Comparison of ENCODE assay signal across 10 cellular contexts in genomic region chr7:118080947-118081346, GRCh38.
DNase-seq lines count a peak whose midpoint lies in the region; ATAC-seq and TF ChIP-seq lines count a peak whose summit lies in the region.
"Had no signal": no experiment of that assay in that cellular context is flagged by ENCODE, and none has a peak within 500 bp of the region (broad histone marks: within the 10 kb centered on the region; RNA-seq: fewer than 3 reads in every experiment).

No MANE protein-coding gene starts in this region.

- H3K9me3 Mint-ChIP-seq in T-helper 2 cell treated with Interferon-gamma antibody and Interleukin-4, amounts not matched to agents 5 μg/mL and 100 μg/mL, for 36 hours, result no peaks in the 10 kb centered on the region

- no peak for TF ChIP-seq CTCF in fibroblast of the aortic adventitia (IDR thresholded peaks at IDR 0.05; ENCODE audit: insufficient read depth, low read length)

- no peaks in the 10 kb centered on the region for H3K36me3 Mint-ChIP-seq in T-helper 2 cell treated with Interferon-gamma antibody and Interleukin-4, amounts not matched to agents 5 μg/mL and 100 μg/mL, for 36 hours (ENCODE audit: low read depth)

- DNase-seq in activated T-cell treated with anti-CD3 and anti-CD28 coated beads for 24 hours (ENCODE audit: low read depth) (peak; percentile 42), fibroblast of the aortic adventitia (ENCODE audit: low read depth) (peak; percentile 46), stromal cell of bone marrow (ENCODE audit: low read depth) (peak; percentile 21), NCI-H1436 treated with DMSO at 0.1 percent for 48 hours (lab: John Stamatoyannopoulos, UW) (no peak), NCI-H1694 treated with DMSO at 0.1 percent for 48 hours (lab: John Stamatoyannopoulos, UW) (no peak)
- no peak for DNase-seq in activated T-cell treated with anti-CD3 and anti-CD28 coated beads, Interleukin-2, amount 50 U/mL, for 1 hour
- peak; percentile 58 for DNase-seq in T-helper 2 cell treated with Interferon-gamma antibody and Interleukin-4, amounts not matched to agents 5 μg/mL and 100 μg/mL, for 36 hours (ENCODE audit: low spot score)

- ATAC-seq in HG03066 (IDR thresholded peaks at IDR 0.05; ENCODE audit: low read depth, unreplicated experiment), result peak; percentile 84

- peak overlapping the region; percentile 27 for H3K4me3 Mint-ChIP-seq in T-helper 2 cell treated with Interferon-gamma antibody and Interleukin-4, amounts not matched to agents 5 μg/mL and 100 μg/mL, for 36 hours

- peaks cover 13% of the 10 kb centered on the region for H3K4me1 Mint-ChIP-seq in T-helper 2 cell treated with Interferon-gamma antibody and Interleukin-4, amounts not matched to agents 5 μg/mL and 100 μg/mL, for 36 hours (ENCODE audit: low read depth)

- H3K27me3 Mint-ChIP-seq in T-helper 2 cell treated with Interferon-gamma antibody and Interleukin-4, amounts not matched to agents 5 μg/mL and 100 μg/mL, for 36 hours (ENCODE audit: low read depth), result no peaks in the 10 kb centered on the region

- H3K27ac Mint-ChIP-seq in T-helper 2 cell treated with Interferon-gamma antibody and Interleukin-4, amounts not matched to agents 5 μg/mL and 100 μg/mL, for 36 hours, result no peak overlapping the region

- H3K4me3 ChIP-seq in fibroblast of the aortic adventitia (ENCODE audit: low read depth, low read length), result no peak overlapping the region
- H3K4me3 ChIP-seq: BLaER1 treated with 17β-estradiol and CSF1 and Interleukin-3, amounts not matched to agents 10 nM and 100 nM; skin epidermis had no signal

Comparison
In these comparisons a context has a peak if more than half of its experiments do, and no peak if none do; other contexts are left out.
1. DNase-seq: peak in activated T-cell treated with anti-CD3 and anti-CD28 coated beads for 24 hours (single experiment), T-helper 2 cell treated with Interferon-gamma antibody and Interleukin-4, amounts not matched to agents 5 μg/mL and 100 μg/mL, for 36 hours (single experiment), fibroblast of the aortic adventitia (single experiment) and stromal cell of bone marrow (single experiment); none in activated T-cell treated with anti-CD3 and anti-CD28 coated beads, Interleukin-2, amount 50 U/mL, for 1 hour (single experiment), NCI-H1436 treated with DMSO at 0.1 percent for 48 hours (single experiment) and NCI-H1694 treated with DMSO at 0.1 percent for 48 hours (single experiment).